In genomic region chr2:44772670-44773378, GRCh38 we compare ENCODE assay signal across 25 cellular contexts.
A peak's percentile ranks its signal among the peaks of the same experiment; 100 is the strongest.
DNase-seq lines count a peak whose midpoint lies in the region; ATAC-seq lines count a peak whose summit lies in the region.
"Had no signal": no experiment of that assay in that cellular context is flagged by ENCODE, and none has a peak within 500 bp of the region (broad histone marks: within the 10 kb centered on the region; RNA-seq: fewer than 3 reads in every experiment).

No MANE protein-coding gene starts in this region.

- peaks cover 15% of the 10 kb centered on the region for H3K27me3 Mint-ChIP-seq in activated naive CD4-positive, alpha-beta T cell treated with anti-CD3 and anti-CD28 coated beads, Interleukin-2, amount 10 ng/mL, durations not matched to agents 7 days and 5 days
- no peaks in the 10 kb centered on the region for H3K27me3 Mint-ChIP-seq in activated naive CD8-positive, alpha-beta T cell treated with anti-CD3 and anti-CD28 coated beads, Interleukin-2, amount 50 U/mL, for 24 hours
- H3K27me3 Mint-ChIP-seq: activated naive CD8-positive, alpha-beta T cell; central memory CD8-positive, alpha-beta T cell had no signal

- H3K27ac Mint-ChIP-seq in activated naive CD4-positive, alpha-beta T cell treated with anti-CD3 and anti-CD28 coated beads, Interleukin-2, amount 10 ng/mL, durations not matched to agents 7 days and 5 days = no peak overlapping the region
- no peak overlapping the region for H3K27ac Mint-ChIP-seq in activated naive CD8-positive, alpha-beta T cell treated with anti-CD3 and anti-CD28 coated beads, Interleukin-2, amount 50 U/mL, for 24 hours
- H3K27ac Mint-ChIP-seq: activated naive CD8-positive, alpha-beta T cell; activated T-helper 1 cell treated with anti-CD3 and anti-CD28 coated beads, Interleukin-12 subunit alpha, Interleukin-12 subunit beta, Interleukin-2, Interleukin-4 antibody, amounts not matched to agents 30 ng/mL and 10 ng/mL and 1 ng/mL, durations not matched to agents 14 hours and 24 hours and 36 hours; CD4-positive, CD25-positive, alpha-beta regulatory T cell; naive thymus-derived CD4-positive, alpha-beta T cell; stimulated activated naive CD8-positive, alpha-beta T cell treated with anti-CD3 and anti-CD28 coated beads, Interleukin-15, Interleukin-2, amounts not matched to agents 100 ng/mL and 50 ng/mL, for 24 hours; T-cell had no signal

- no peak overlapping the region for H3K4me3 Mint-ChIP-seq in activated naive CD4-positive, alpha-beta T cell treated with anti-CD3 and anti-CD28 coated beads, Interleukin-2, amount 10 ng/mL, durations not matched to agents 7 days and 5 days
- no peak overlapping the region for H3K4me3 Mint-ChIP-seq in activated naive CD8-positive, alpha-beta T cell treated with anti-CD3 and anti-CD28 coated beads, Interleukin-2, amount 50 U/mL, for 24 hours
- H3K4me3 Mint-ChIP-seq: activated naive CD8-positive, alpha-beta T cell; activated T-helper 1 cell treated with anti-CD3 and anti-CD28 coated beads, Interleukin-12 subunit alpha, Interleukin-12 subunit beta, Interleukin-2, Interleukin-4 antibody, amounts not matched to agents 30 ng/mL and 10 ng/mL and 1 ng/mL, durations not matched to agents 14 hours and 24 hours and 36 hours; CD4-positive, CD25-positive, alpha-beta regulatory T cell; central memory CD8-positive, alpha-beta T cell; naive thymus-derived CD4-positive, alpha-beta T cell; stimulated activated naive CD8-positive, alpha-beta T cell treated with anti-CD3 and anti-CD28 coated beads, Interleukin-15, Interleukin-2, amounts not matched to agents 100 ng/mL and 50 ng/mL, for 24 hours; T-cell had no signal

- no peaks in the 10 kb centered on the region for H3K4me1 Mint-ChIP-seq in activated naive CD4-positive, alpha-beta T cell treated with anti-CD3 and anti-CD28 coated beads, Interleukin-2, amount 10 ng/mL, durations not matched to agents 7 days and 5 days
- H3K4me1 Mint-ChIP-seq in activated naive CD8-positive, alpha-beta T cell treated with anti-CD3 and anti-CD28 coated beads, Interleukin-2, amount 50 U/mL, for 24 hours = peaks cover 5% of the 10 kb centered on the region
- H3K4me1 Mint-ChIP-seq: central memory CD8-positive, alpha-beta T cell had no signal

- no peaks in the 10 kb centered on the region for H3K9me3 Mint-ChIP-seq in activated naive CD4-positive, alpha-beta T cell treated with anti-CD3 and anti-CD28 coated beads, Interleukin-2, amount 10 ng/mL, durations not matched to agents 7 days and 5 days
- no peaks in the 10 kb centered on the region for H3K9me3 Mint-ChIP-seq in activated naive CD8-positive, alpha-beta T cell treated with anti-CD3 and anti-CD28 coated beads, Interleukin-2, amount 50 U/mL, for 24 hours
- H3K9me3 Mint-ChIP-seq: activated T-helper 1 cell treated with anti-CD3 and anti-CD28 coated beads, Interleukin-12 subunit alpha, Interleukin-12 subunit beta, Interleukin-2, Interleukin-4 antibody, amounts not matched to agents 30 ng/mL and 10 ng/mL and 1 ng/mL, durations not matched to agents 14 hours and 24 hours and 36 hours; CD4-positive, CD25-positive, alpha-beta regulatory T cell; central memory CD8-positive, alpha-beta T cell; naive thymus-derived CD4-positive, alpha-beta T cell; stimulated activated naive CD8-positive, alpha-beta T cell treated with anti-CD3 and anti-CD28 coated beads, Interleukin-15, Interleukin-2, amounts not matched to agents 100 ng/mL and 50 ng/mL, for 24 hours; T-cell had no signal

- ATAC-seq in GM21390 (IDR thresholded peaks at IDR 0.05; ENCODE audit: unreplicated experiment) = no peak
- no peak for ATAC-seq in activated naive CD8-positive, alpha-beta T cell treated with anti-CD3 and anti-CD28 coated beads, Interleukin-2, amount 50 U/mL, for 24 hours
- ATAC-seq: HepG2; left lobe of liver; naive thymus-derived CD4-positive, alpha-beta T cell; T-cell had no signal

- DNase-seq in ELF-1 (ENCODE audit: low read depth, low spot score) = peak; percentile 51
- DNase-seq in NCI-H1417 treated with DMSO at 0.1 percent for 48 hours (lab: John Stamatoyannopoulos, UW) = peak; percentile 94
- peak; percentile 97 for DNase-seq in NCI-H748 (lab: John Stamatoyannopoulos, UW; ENCODE audit: unreplicated experiment)
- peak; percentile 15 for DNase-seq in foreskin melanocyte
- no peak for DNase-seq in anterior cingulate cortex (lab: John Stamatoyannopoulos, UW)
- no peak for DNase-seq in activated naive CD4-positive, alpha-beta T cell treated with anti-CD3 and anti-CD28 coated beads, Interleukin-2, amount 10 ng/mL, durations not matched to agents 7 days and 5 days
- no peak for DNase-seq in activated naive CD8-positive, alpha-beta T cell treated with anti-CD3 and anti-CD28 coated beads, Interleukin-2, amount 50 U/mL, for 24 hours
- DNase-seq: activated CD4-positive, alpha-beta T cell treated with anti-CD3 and anti-CD28 coated beads for 48 hours; CD4-positive, CD25-positive, alpha-beta regulatory T cell; DMS79; GM23248; naive thymus-derived CD4-positive, alpha-beta T cell; NCI-H1048; NCI-H446; OCI-M1; stimulated activated CD4-positive, alpha-beta T cell treated with anti-CD3 and anti-CD28 coated beads, Interleukin-4, amount 100 ng/mL, for 1 hour; T-cell; thyroid gland had no signal

- no peaks in the 10 kb centered on the region for H3K36me3 Mint-ChIP-seq in activated naive CD4-positive, alpha-beta T cell treated with anti-CD3 and anti-CD28 coated beads, Interleukin-2, amount 10 ng/mL, durations not matched to agents 7 days and 5 days
- no peaks in the 10 kb centered on the region for H3K36me3 Mint-ChIP-seq in activated naive CD8-positive, alpha-beta T cell treated with anti-CD3 and anti-CD28 coated beads, Interleukin-2, amount 50 U/mL, for 24 hours (ENCODE audit: low read depth)

- CTCF ChIA-PET in activated naive CD4-positive, alpha-beta T cell treated with anti-CD3 and anti-CD28 coated beads, Interleukin-2, amount 10 ng/mL, durations not matched to agents 7 days and 5 days (lab: Charles Lee) = no interaction called here

Comparison
In these comparisons a context has a peak if more than half of its experiments do, and no peak if none do; other contexts are left out.
1. DNase-seq: peak in ELF-1 (single experiment), NCI-H1417 treated with DMSO at 0.1 percent for 48 hours (single experiment), NCI-H748 (single experiment) and foreskin melanocyte (single experiment); none in anterior cingulate cortex (0 of 58), activated naive CD4-positive, alpha-beta T cell treated with anti-CD3 and anti-CD28 coated beads, Interleukin-2, amount 10 ng/mL, durations not matched to agents 7 days and 5 days (single experiment) and activated naive CD8-positive, alpha-beta T cell treated with anti-CD3 and anti-CD28 coated beads, Interleukin-2, amount 50 U/mL, for 24 hours (single experiment).